9 cellular contexts compared by ENCODE assay signal in genomic region chr6:108002365-108003221, GRCh38. TPM values are rescaled to one million over a fixed set of nuclear protein-coding genes. Genes with fewer than 3 reads are reported as not detected.
DNase-seq lines count a peak whose midpoint lies in the region; ATAC-seq, FAIRE-seq and TF ChIP-seq lines count a peak whose summit lies in the region.
"Had no signal": no experiment of that assay in that cellular context is flagged by ENCODE, and none has a peak within 500 bp of the region (broad histone marks: within the 10 kb centered on the region; RNA-seq: fewer than 3 reads in every experiment).

No MANE protein-coding gene starts in this region.

- H3K4me3 ChIP-seq in A549 (no peak overlapping the region), right lobe of liver (no peak overlapping the region)
- H3K4me3 ChIP-seq: BLaER1 had no signal

- CTCF ChIA-PET in A549 (lab: Yijun Ruan, JAX) = interaction anchor here (1.0 to 1.2 kb wide), 2 partner anchors 10 to 22 kb away, joined by 3 to 5 read pairs; no protein-coding TSS in a partner anchor

- H3K36me3 Mint-ChIP-seq in activated naive CD8-positive, alpha-beta T cell treated with anti-CD3 and anti-CD28 coated beads, Interleukin-2, amount 50 U/mL, for 24 hours (ENCODE audit: low read depth) = no peaks in the 10 kb centered on the region

- TF ChIP-seq RAD21 in A549 (conservative IDR thresholded peaks at IDR 0.05 in 1 of 2, IDR thresholded peaks at IDR 0.05 in 1 of 2) = no peak

- no peak for FAIRE-seq in A549 (lab: Jason Lieb, UNC)

- TF ChIP-seq EP300 in A549 (IDR thresholded peaks at IDR 0.05) = no peak

- no peaks in the 10 kb centered on the region for H3K27me3 Mint-ChIP-seq in activated naive CD8-positive, alpha-beta T cell treated with anti-CD3 and anti-CD28 coated beads, Interleukin-2, amount 50 U/mL, for 24 hours

- no peaks in the 10 kb centered on the region for H3K4me1 Mint-ChIP-seq in activated naive CD8-positive, alpha-beta T cell treated with anti-CD3 and anti-CD28 coated beads, Interleukin-2, amount 50 U/mL, for 24 hours

- no peak overlapping the region for H3K27ac Mint-ChIP-seq in activated naive CD8-positive, alpha-beta T cell treated with anti-CD3 and anti-CD28 coated beads, Interleukin-2, amount 50 U/mL, for 24 hours

- peaks cover 2% of the 10 kb centered on the region for H3K9me3 Mint-ChIP-seq in activated naive CD8-positive, alpha-beta T cell treated with anti-CD3 and anti-CD28 coated beads, Interleukin-2, amount 50 U/mL, for 24 hours

- ATAC-seq in A549 (peak; percentile 78 to 84), right lobe of liver (peak; percentile 40 to 75 (median 54)), GM19023 (IDR thresholded peaks at IDR 0.05; ENCODE audit: unreplicated experiment) (no peak), GM21717 (IDR thresholded peaks at IDR 0.05; ENCODE audit: unreplicated experiment) (no peak)
- no peak for ATAC-seq in activated naive CD8-positive, alpha-beta T cell treated with anti-CD3 and anti-CD28 coated beads, Interleukin-2, amount 50 U/mL, for 24 hours

- intact Hi-C loops in right lobe of liver (cut with DNase I) = no loop called here

- no peaks in the 10 kb centered on the region for H3K27me3 ChIP-seq in right lobe of liver
- H3K27me3 ChIP-seq: BLaER1 had no signal

- 24% methylated on average over 9 of the region's 9 CpGs for WGBS in A549 (ENCODE audit: missing lambda C conversion rate)
- 45% methylated on average over 8 of the region's 9 CpGs for WGBS in right lobe of liver (ENCODE audit: insufficient coverage, low coverage, low lambda C conversion rate, missing lambda C conversion rate)

- POLR2A ChIA-PET in A549 (lab: Yijun Ruan, JAX) = no interaction called here

- peak overlapping the region; percentile 71 for H3K4me2 ChIP-seq in A549
- H3K4me2 ChIP-seq: BLaER1 had no signal

- H3K27ac ChIP-seq in A549 (peak overlapping the region; percentile 66 to 84), caudate nucleus (ENCODE audit: low read depth, low read length) (peak overlapping the region; percentile 94), right lobe of liver (peak overlapping the region in 1 of 3 donors; percentile 3)
- H3K27ac ChIP-seq: BLaER1 had no signal

- no peaks in the 10 kb centered on the region for H3K36me3 ChIP-seq in right lobe of liver
- H3K36me3 ChIP-seq: BLaER1 had no signal

- H3K4me1 ChIP-seq in A549 = peaks cover 22% of the 10 kb centered on the region
- H3K4me1 ChIP-seq in right lobe of liver = no peaks in the 10 kb centered on the region

- no peak for TF ChIP-seq POLR2A in A549 (IDR thresholded peaks at IDR 0.05; ENCODE audit: low read length)
- no peak for TF ChIP-seq POLR2A in right lobe of liver (IDR thresholded peaks at IDR 0.05)

- H3K4me3 Mint-ChIP-seq in activated naive CD8-positive, alpha-beta T cell treated with anti-CD3 and anti-CD28 coated beads, Interleukin-2, amount 50 U/mL, for 24 hours = no peak overlapping the region

- TF ChIP-seq CTCF in A549 (IDR thresholded peaks at IDR 0.05) (no peak), right lobe of liver (IDR thresholded peaks at IDR 0.05) (no peak)

- DNase-seq in A549 (ENCODE audit: low read depth in 1 of 2, low spot score in 1 of 2) = peak; percentile 18 to 75
- peak; percentile 83 for DNase-seq in NCI-H146 treated with DMSO at 0.1 percent for 48 hours (lab: John Stamatoyannopoulos, UW; ENCODE audit: unreplicated experiment)
- peak in 60 of 61 donors; percentile 11 to 91 (median 76) for DNase-seq in caudate nucleus (lab: John Stamatoyannopoulos, UW)
- peak in 1 of 3 donors; percentile 55 for DNase-seq in right lobe of liver
- no peak for DNase-seq in GM19240 (ENCODE audit: insufficient read length, low spot score)
- no peak for DNase-seq in activated naive CD8-positive, alpha-beta T cell treated with anti-CD3 and anti-CD28 coated beads, Interleukin-2, amount 50 U/mL, for 24 hours

- H3K9me3 ChIP-seq in A549 = no peaks in the 10 kb centered on the region
- no peaks in the 10 kb centered on the region for H3K9me3 ChIP-seq in right lobe of liver
- H3K9me3 ChIP-seq: BLaER1 had no signal

TF ChIP-seq in A549, 52 proteins besides CTCF, POLR2A, EP300 and RAD21:
- TF ChIP-seq CEBPB (IDR thresholded peaks at IDR 0.05) = no peak
- peak; percentile 14 for TF ChIP-seq MAFK (IDR thresholded peaks at IDR 0.05; ENCODE audit: partially characterized antibody)
- TF ChIP-seq USF2 (IDR thresholded peaks at IDR 0.05) = peak; percentile 58

RNA-seq across cellular contexts. Expression of gene SEC63, which starts 44.6 kb away (rescaled TPM):
- 51.4 and 69.3 TPM in 2 replicates for polyA plus RNA-seq in A549 (2011; rRNA removed)
- 7.1 and 7.2 TPM in 2 replicates for polyA plus RNA-seq in A549 (2012; cell fraction: cytosol; rRNA removed)
- 3.6 and 6.9 TPM in 2 replicates for polyA plus RNA-seq in A549 (2012; cell fraction: nucleus; rRNA removed)
- 21.9 to 25.5 TPM (median 23.0 TPM) in 3 replicates for polyA plus RNA-seq in A549 (2017; fragmentation: RNase III; extraction: RNeasy Plus Mini Kit Qiagen cat#74134 plus additional on column Dnase treatment)
- 7.6 and 11.5 TPM in 2 replicates for polyA minus RNA-seq in A549 (2011; rRNA and poly(A)+ RNA removed)
- total RNA-seq in right lobe of liver = 10 to 100 TPM; 22.7 to 81.9 (median 66.8) TPM

Comparison
In these comparisons a context has a peak if more than half of its experiments do, and no peak if none do; other contexts are left out.
1. ATAC-seq: peak in A549 (2 of 2) and right lobe of liver (4 of 4); none in activated naive CD8-positive, alpha-beta T cell treated with anti-CD3 and anti-CD28 coated beads, Interleukin-2, amount 50 U/mL, for 24 hours (single experiment), GM19023 (single experiment) and GM21717 (single experiment).
2. DNase-seq: peak in A549 (2 of 2), NCI-H146 treated with DMSO at 0.1 percent for 48 hours (single experiment) and caudate nucleus (60 of 61); none in GM19240 (single experiment) and activated naive CD8-positive, alpha-beta T cell treated with anti-CD3 and anti-CD28 coated beads, Interleukin-2, amount 50 U/mL, for 24 hours (single experiment).